Comparison of ENCODE assay signal across 9 cellular contexts in the genomic region with DNA sequence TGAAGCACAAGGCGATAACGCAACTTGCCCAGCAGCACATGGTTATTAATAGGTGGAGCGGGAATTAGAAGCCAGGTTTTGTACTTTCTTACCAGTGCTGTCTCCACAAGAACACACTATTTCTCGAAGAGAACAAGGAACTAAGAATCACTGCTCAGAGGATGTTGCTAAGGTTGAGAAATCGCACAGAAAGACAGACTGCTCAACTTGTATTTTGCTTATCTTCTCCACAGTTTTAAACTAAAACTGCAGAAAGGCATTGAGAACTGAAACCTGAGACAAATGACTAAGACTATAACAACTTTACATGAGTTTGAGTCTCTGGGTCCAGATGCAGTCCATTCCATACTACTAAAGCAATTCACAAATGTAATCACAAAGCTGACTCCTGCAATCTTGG. TPM values are rescaled to one million over a fixed set of nuclear protein-coding genes. Genes with fewer than 3 reads are reported as not detected.
A peak's percentile ranks its signal among the peaks of the same experiment; 100 is the strongest.
DNase-seq lines count a peak whose midpoint lies in the region; ATAC-seq and TF ChIP-seq lines count a peak whose summit lies in the region.
"Had no signal": no experiment of that assay in that cellular context is flagged by ENCODE, and none has a peak within 500 bp of the region (broad histone marks: within the 10 kb centered on the region; RNA-seq: fewer than 3 reads in every experiment).

No MANE protein-coding gene starts in this region.

- H3K9me3 Mint-ChIP-seq in activated CD8-positive, alpha-beta T cell treated with anti-CD3 and anti-CD28 coated beads for 36 hours = no peaks in the 10 kb centered on the region
- H3K9me3 Mint-ChIP-seq in activated CD8-positive, alpha-beta T cell treated with anti-CD3 and anti-CD28 coated beads, Interleukin-2, amount 10 ng/mL, durations not matched to agents 7 days and 5 days (ENCODE audit: insufficient read depth) = no peaks in the 10 kb centered on the region
- no peaks in the 10 kb centered on the region for H3K9me3 Mint-ChIP-seq in stimulated activated naive CD8-positive, alpha-beta T cell treated with anti-CD3 and anti-CD28 coated beads, Interleukin-15, Interleukin-2, amounts not matched to agents 100 ng/mL and 50 ng/mL, for 24 hours
- H3K9me3 Mint-ChIP-seq: CD4-positive, CD25-positive, alpha-beta regulatory T cell had no signal

- no peak overlapping the region for H3K27ac ChIP-seq in ovary

- H3K27me3 Mint-ChIP-seq in activated CD8-positive, alpha-beta T cell treated with anti-CD3 and anti-CD28 coated beads for 36 hours = no peaks in the 10 kb centered on the region
- no peaks in the 10 kb centered on the region for H3K27me3 Mint-ChIP-seq in activated CD8-positive, alpha-beta T cell treated with anti-CD3 and anti-CD28 coated beads, Interleukin-2, amount 10 ng/mL, durations not matched to agents 7 days and 5 days (ENCODE audit: low read depth)
- H3K27me3 Mint-ChIP-seq in stimulated activated naive CD8-positive, alpha-beta T cell treated with anti-CD3 and anti-CD28 coated beads, Interleukin-15, Interleukin-2, amounts not matched to agents 100 ng/mL and 50 ng/mL, for 24 hours = no peaks in the 10 kb centered on the region

- WGBS in ovary, 3 donors = 73 to 75% (median 73%) methylated on average over 5 of the region's 5 CpGs

- H3K36me3 Mint-ChIP-seq in activated CD8-positive, alpha-beta T cell treated with anti-CD3 and anti-CD28 coated beads for 36 hours (ENCODE audit: low read depth) = peaks cover 29% of the 10 kb centered on the region
- H3K36me3 Mint-ChIP-seq in activated CD8-positive, alpha-beta T cell treated with anti-CD3 and anti-CD28 coated beads, Interleukin-2, amount 10 ng/mL, durations not matched to agents 7 days and 5 days (ENCODE audit: low read depth) = peaks cover 17% of the 10 kb centered on the region
- H3K36me3 Mint-ChIP-seq in stimulated activated naive CD8-positive, alpha-beta T cell treated with anti-CD3 and anti-CD28 coated beads, Interleukin-15, Interleukin-2, amounts not matched to agents 100 ng/mL and 50 ng/mL, for 24 hours (ENCODE audit: low read depth) = peaks cover 58% of the 10 kb centered on the region

- H3K27ac Mint-ChIP-seq in activated CD8-positive, alpha-beta T cell treated with anti-CD3 and anti-CD28 coated beads for 36 hours = no peak overlapping the region
- H3K27ac Mint-ChIP-seq in activated CD8-positive, alpha-beta T cell treated with anti-CD3 and anti-CD28 coated beads, Interleukin-2, amount 10 ng/mL, durations not matched to agents 7 days and 5 days = no peak overlapping the region
- H3K27ac Mint-ChIP-seq in stimulated activated naive CD8-positive, alpha-beta T cell treated with anti-CD3 and anti-CD28 coated beads, Interleukin-15, Interleukin-2, amounts not matched to agents 100 ng/mL and 50 ng/mL, for 24 hours = peak overlapping the region; percentile 10

- POLR2A ChIA-PET in activated CD8-positive, alpha-beta T cell treated with anti-CD3 and anti-CD28 coated beads for 36 hours (lab: Charles Lee) = no interaction called here
- POLR2A ChIA-PET in activated CD8-positive, alpha-beta T cell treated with anti-CD3 and anti-CD28 coated beads, Interleukin-2, amount 10 ng/mL, durations not matched to agents 7 days and 5 days (lab: Charles Lee) = interaction anchor here (0.6 to 1.0 kb wide), 2 partner anchors 86 to 387 kb away, joined by 3 read pairs; no protein-coding TSS in a partner anchor

- CTCF ChIA-PET in activated CD8-positive, alpha-beta T cell treated with anti-CD3 and anti-CD28 coated beads for 36 hours (lab: Charles Lee) = interaction anchor here (1.3 to 4.1 kb wide), 3 partner anchors 9 to 78 kb away, joined by 3 to 15 read pairs (median 6); no protein-coding TSS in a partner anchor
- CTCF ChIA-PET in activated CD8-positive, alpha-beta T cell treated with anti-CD3 and anti-CD28 coated beads, Interleukin-2, amount 10 ng/mL, durations not matched to agents 7 days and 5 days (lab: Charles Lee) = interaction anchor here (1.1 to 1.4 kb wide), 2 partner anchors 12 to 48 kb away, joined by 3 read pairs; no protein-coding TSS in a partner anchor

- TF ChIP-seq CTCF in activated CD8-positive, alpha-beta T cell treated with anti-CD3 and anti-CD28 coated beads for 36 hours (IDR thresholded peaks at IDR 0.05) = no peak
- TF ChIP-seq CTCF in ovary (IDR thresholded peaks at IDR 0.05) = no peak

- H3K4me3 Mint-ChIP-seq in activated CD8-positive, alpha-beta T cell treated with anti-CD3 and anti-CD28 coated beads for 36 hours = no peak overlapping the region
- H3K4me3 Mint-ChIP-seq in activated CD8-positive, alpha-beta T cell treated with anti-CD3 and anti-CD28 coated beads, Interleukin-2, amount 10 ng/mL, durations not matched to agents 7 days and 5 days = no peak overlapping the region
- no peak overlapping the region for H3K4me3 Mint-ChIP-seq in stimulated activated naive CD8-positive, alpha-beta T cell treated with anti-CD3 and anti-CD28 coated beads, Interleukin-15, Interleukin-2, amounts not matched to agents 100 ng/mL and 50 ng/mL, for 24 hours
- H3K4me3 Mint-ChIP-seq: CD4-positive, CD25-positive, alpha-beta regulatory T cell had no signal

- no peaks in the 10 kb centered on the region for H3K27me3 ChIP-seq in ovary

- peaks cover 7% of the 10 kb centered on the region for H3K4me1 ChIP-seq in ovary (ENCODE audit: insufficient read depth)

- intact Hi-C loops in activated CD8-positive, alpha-beta T cell treated with anti-CD3 and anti-CD28 coated beads for 36 hours (cut with micrococcal nuclease) = no loop called here
- intact Hi-C loops in ovary (cut with DNase I) = no loop called here

- H3K36me3 ChIP-seq in ovary = no peaks in the 10 kb centered on the region

- TF ChIP-seq EP300 in ovary (IDR thresholded peaks at IDR 0.05) = no peak

- H3K4me3 ChIP-seq in ovary = no peak overlapping the region

- DNase-seq in activated CD8-positive, alpha-beta T cell treated with anti-CD3 and anti-CD28 coated beads for 36 hours = no peak
- no peak for DNase-seq in activated CD8-positive, alpha-beta T cell treated with anti-CD3 and anti-CD28 coated beads, Interleukin-2, amount 10 ng/mL, durations not matched to agents 7 days and 5 days
- DNase-seq in astrocyte of the hippocampus (ENCODE audit: low read depth, low spot score) (peak; percentile 20), NCI-H2081 treated with DMSO at 0.1 percent for 48 hours (lab: John Stamatoyannopoulos, UW) (no peak), NCI-H82 (lab: John Stamatoyannopoulos, UW) (no peak), ovary (no peak)
- DNase-seq: CD4-positive, CD25-positive, alpha-beta regulatory T cell had no signal

- H3K4me1 Mint-ChIP-seq in activated CD8-positive, alpha-beta T cell treated with anti-CD3 and anti-CD28 coated beads for 36 hours (ENCODE audit: low read depth) = peaks cover 61% of the 10 kb centered on the region
- H3K4me1 Mint-ChIP-seq in activated CD8-positive, alpha-beta T cell treated with anti-CD3 and anti-CD28 coated beads, Interleukin-2, amount 10 ng/mL, durations not matched to agents 7 days and 5 days (ENCODE audit: low read depth) = peaks cover 35% of the 10 kb centered on the region
- peaks cover 78% of the 10 kb centered on the region for H3K4me1 Mint-ChIP-seq in stimulated activated naive CD8-positive, alpha-beta T cell treated with anti-CD3 and anti-CD28 coated beads, Interleukin-15, Interleukin-2, amounts not matched to agents 100 ng/mL and 50 ng/mL, for 24 hours (ENCODE audit: low read depth)

- peak; percentile 31 for ATAC-seq in activated CD8-positive, alpha-beta T cell treated with anti-CD3 and anti-CD28 coated beads for 36 hours
- no peak for ATAC-seq in activated CD8-positive, alpha-beta T cell treated with anti-CD3 and anti-CD28 coated beads, Interleukin-2, amount 10 ng/mL, durations not matched to agents 7 days and 5 days
- ATAC-seq in HG03060 (IDR thresholded peaks at IDR 0.05; ENCODE audit: low read depth, unreplicated experiment) = peak; percentile 70

- TF ChIP-seq POLR2A in ovary (IDR thresholded peaks at IDR 0.05) = no peak

- H3K9me3 ChIP-seq in ovary = no peaks in the 10 kb centered on the region

RNA-seq across cellular contexts. Expression of gene PRKD3, which starts 6.2 kb away (rescaled TPM):
- total RNA-seq in activated CD8-positive, alpha-beta T cell treated with anti-CD3 and anti-CD28 coated beads for 36 hours = 10 to 100 TPM; 23.8 to 25.6 TPM
- 10 to 100 TPM; 18.7 to 21.5 TPM for total RNA-seq in activated CD8-positive, alpha-beta T cell treated with anti-CD3 and anti-CD28 coated beads, Interleukin-2, amount 10 ng/mL, durations not matched to agents 7 days and 5 days
- total RNA-seq in ovary = 10 to 100 TPM; 30.4 to 48.8 (median 43.7) TPM
- polyA plus RNA-seq in ovary = 10 to 100 TPM; 13.7 to 20.6 TPM

RNA-seq across cellular contexts. Expression of gene QPCT, which starts 26.0 kb away (rescaled TPM):
- under 1 TPM; 0.29 to 0.56 TPM for total RNA-seq in activated CD8-positive, alpha-beta T cell treated with anti-CD3 and anti-CD28 coated beads for 36 hours
- total RNA-seq in activated CD8-positive, alpha-beta T cell treated with anti-CD3 and anti-CD28 coated beads, Interleukin-2, amount 10 ng/mL, durations not matched to agents 7 days and 5 days = not detected
- total RNA-seq in ovary = 1 to 10 TPM in 4 of 7 donors, under 1 TPM in 3; 0.35 to 3.3 (median 1.1) TPM
- 10 to 100 TPM in 1 of 2 donors, 1 to 10 TPM in 1; 1.5 to 17.7 TPM for polyA plus RNA-seq in ovary
- total RNA-seq: CD4-positive, CD25-positive, alpha-beta regulatory T cell had no signal
